Comparison of ENCODE assay signal across 8 cellular contexts in genomic region chr10:121696854-121697253, GRCh38.
A peak's percentile ranks its signal among the peaks of the same experiment; 100 is the strongest.
DNase-seq lines count a peak whose midpoint lies in the region; TF ChIP-seq lines count a peak whose summit lies in the region.

No MANE protein-coding gene starts in this region.

- no peak overlapping the region for H3K4me3 ChIP-seq in breast epithelium
- no peak overlapping the region for H3K4me3 ChIP-seq in transverse colon

- H3K4me1 Mint-ChIP-seq in MCF 10A (ENCODE audit: insufficient read depth, unreplicated experiment) (peaks cover 5% of the 10 kb centered on the region), glutamatergic neuron (ENCODE audit: low read depth, unreplicated experiment) (no peaks in the 10 kb centered on the region)
- no peaks in the 10 kb centered on the region for H3K4me1 Mint-ChIP-seq in T-helper 2 cell treated with Interferon-gamma antibody and Interleukin-4, amounts not matched to agents 5 μg/mL and 100 μg/mL, for 36 hours (ENCODE audit: low read depth)

- TF ChIP-seq EP300 in transverse colon (IDR thresholded peaks at IDR 0.05; ENCODE audit: low read depth) = no peak

- TF ChIP-seq CTCF in MCF 10A (IDR thresholded peaks at IDR 0.05; ENCODE audit: unreplicated experiment) = peak; percentile 29
- peak in 1 of 3 donors; percentile 11 for TF ChIP-seq CTCF in breast epithelium (IDR thresholded peaks at IDR 0.05)
- TF ChIP-seq CTCF in glutamatergic neuron (IDR thresholded peaks at IDR 0.05; ENCODE audit: partially characterized antibody, unreplicated experiment) = peak; percentile 82
- TF ChIP-seq CTCF in transverse colon (IDR thresholded peaks at IDR 0.05) = peak in 4 of 5 experiments; percentile 40 to 49 (median 44)

- H3K9me3 ChIP-seq in breast epithelium (peaks cover 0 to 3% of the 10 kb centered on the region in 2 donors), transverse colon (peaks cover 0 to 3% of the 10 kb centered on the region in 2 donors)

- POLR2A ChIA-PET in MCF 10A (lab: Yijun Ruan, JAX) = no interaction called here

- no TSS peak for BruUV-seq in MCF 10A (replicated peaks; lab: Mats Ljungman, UMichigan)

- intact Hi-C loops in MCF 10A (cut with micrococcal nuclease) (no loop called here), breast epithelium (cut with DNase I; ENCODE audit: low total_unique reads) (no loop called here), transverse colon (cut with DNase I; ENCODE audit: low total_unique reads) (no loop called here)

- H3K4me3 Mint-ChIP-seq in MCF 10A (ENCODE audit: unreplicated experiment) = no peak overlapping the region
- H3K4me3 Mint-ChIP-seq in glutamatergic neuron (ENCODE audit: unreplicated experiment) = no peak overlapping the region
- no peak overlapping the region for H3K4me3 Mint-ChIP-seq in T-helper 2 cell treated with Interferon-gamma antibody and Interleukin-4, amounts not matched to agents 5 μg/mL and 100 μg/mL, for 36 hours

- H3K27ac Mint-ChIP-seq in MCF 10A (ENCODE audit: low read depth, unreplicated experiment) (no peak overlapping the region), glutamatergic neuron (ENCODE audit: unreplicated experiment) (no peak overlapping the region)
- H3K27ac Mint-ChIP-seq in T-helper 2 cell treated with Interferon-gamma antibody and Interleukin-4, amounts not matched to agents 5 μg/mL and 100 μg/mL, for 36 hours = no peak overlapping the region

- H3K27me3 ChIP-seq in breast epithelium (peaks cover 0 to 9% of the 10 kb centered on the region in 2 donors), transverse colon (peaks cover 4% of the 10 kb centered on the region)

- H3K36me3 Mint-ChIP-seq in MCF 10A (ENCODE audit: insufficient read depth, unreplicated experiment) = no peaks in the 10 kb centered on the region
- peaks cover 5% of the 10 kb centered on the region for H3K36me3 Mint-ChIP-seq in glutamatergic neuron (ENCODE audit: unreplicated experiment)
- no peaks in the 10 kb centered on the region for H3K36me3 Mint-ChIP-seq in T-helper 2 cell treated with Interferon-gamma antibody and Interleukin-4, amounts not matched to agents 5 μg/mL and 100 μg/mL, for 36 hours (ENCODE audit: low read depth)

- no peak overlapping the region for H3K27ac ChIP-seq in breast epithelium
- H3K27ac ChIP-seq in transverse colon = no peak overlapping the region

- in situ Hi-C loops in transverse colon (cut with MboI; ENCODE audit: low pct_ligation_motif_present in 1 of 4, low pct_unique_long_range_greater_than_20kb in 1 of 4, low sequenced_read_pairs in 3 of 4) = no loop called here

- CTCF ChIA-PET in MCF 10A (lab: Yijun Ruan, JAX) = interaction anchor here (0.6 to 1.9 kb wide), 6 partner anchors 10 to 372 kb away, joined by 3 to 4 read pairs (median 4); no protein-coding TSS in a partner anchor

- no peaks in the 10 kb centered on the region for H3K9me3 Mint-ChIP-seq in MCF 10A (ENCODE audit: unreplicated experiment)
- no peaks in the 10 kb centered on the region for H3K9me3 Mint-ChIP-seq in glutamatergic neuron (ENCODE audit: unreplicated experiment)
- no peaks in the 10 kb centered on the region for H3K9me3 Mint-ChIP-seq in T-helper 2 cell treated with Interferon-gamma antibody and Interleukin-4, amounts not matched to agents 5 μg/mL and 100 μg/mL, for 36 hours

- WGBS in transverse colon (ENCODE audit: low coverage in 1 of 2), 2 donors = 70 to 78% methylated on average over 3 of the region's 3 CpGs

- no peaks in the 10 kb centered on the region for H3K36me3 ChIP-seq in breast epithelium
- no peaks in the 10 kb centered on the region for H3K36me3 ChIP-seq in transverse colon

- DNase-seq in MCF 10A (ENCODE audit: unreplicated experiment) = peak; percentile 54
- no peak for DNase-seq in breast epithelium (ENCODE audit: low spot score in 2 of 2)
- peak; percentile 61 for DNase-seq in OCI-M1 (lab: John Stamatoyannopoulos, UW)
- DNase-seq in glutamatergic neuron = peak; percentile 71
- DNase-seq in transverse colon = peak; percentile 49
- no peak for DNase-seq in hepatic stellate cell (ENCODE audit: low spot score)
- no peak for DNase-seq in Ammon's horn (ENCODE audit: low spot score)
- DNase-seq in T-helper 2 cell treated with Interferon-gamma antibody and Interleukin-4, amounts not matched to agents 5 μg/mL and 100 μg/mL, for 36 hours (ENCODE audit: low spot score) = no peak

- TF ChIP-seq POLR2A in breast epithelium (IDR thresholded peaks at IDR 0.05) (no peak), transverse colon (IDR thresholded peaks at IDR 0.05) (no peak)

- H3K4me1 ChIP-seq in breast epithelium (no peaks in the 10 kb centered on the region), transverse colon (no peaks in the 10 kb centered on the region)

- H3K27me3 Mint-ChIP-seq in MCF 10A (ENCODE audit: insufficient read depth, unreplicated experiment) = peaks cover 14% of the 10 kb centered on the region
- H3K27me3 Mint-ChIP-seq in glutamatergic neuron (ENCODE audit: unreplicated experiment) = peaks cover 2% of the 10 kb centered on the region
- no peaks in the 10 kb centered on the region for H3K27me3 Mint-ChIP-seq in T-helper 2 cell treated with Interferon-gamma antibody and Interleukin-4, amounts not matched to agents 5 μg/mL and 100 μg/mL, for 36 hours (ENCODE audit: low read depth)

Comparison
In these comparisons a context has a peak if more than half of its experiments do, and no peak if none do; other contexts are left out.
1. DNase-seq: peak in MCF 10A (single experiment), OCI-M1 (single experiment), glutamatergic neuron (single experiment) and transverse colon (single experiment); none in breast epithelium (0 of 2), hepatic stellate cell (single experiment), Ammon's horn (single experiment) and T-helper 2 cell treated with Interferon-gamma antibody and Interleukin-4, amounts not matched to agents 5 μg/mL and 100 μg/mL, for 36 hours (single experiment).